Comparison of ENCODE assay signal across 2 cellular contexts in the genomic region with DNA sequence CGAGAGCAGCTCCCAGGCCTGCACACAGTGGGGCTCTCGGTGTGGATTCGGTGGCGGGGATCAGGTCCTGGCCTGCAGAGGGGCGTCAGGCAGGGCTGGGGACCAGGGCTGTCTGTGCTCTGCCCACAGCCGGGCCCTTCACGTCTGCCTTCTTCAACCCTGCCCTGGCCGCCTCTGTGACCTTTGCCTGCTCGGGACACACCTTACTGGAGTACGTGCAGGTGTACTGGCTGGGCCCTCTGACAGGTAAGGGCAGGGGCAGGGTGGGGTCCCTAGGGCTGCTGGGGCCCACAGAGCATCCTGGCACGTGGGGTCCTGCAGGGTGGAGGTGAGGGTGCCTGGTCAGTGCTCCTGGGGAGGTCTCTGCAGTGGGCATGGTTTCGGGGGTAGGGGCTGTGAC. TPM values are rescaled to one million over a fixed set of nuclear protein-coding genes. Genes with fewer than 3 reads are reported as not detected.
"Had no signal": no experiment of that assay in that cellular context is flagged by ENCODE, and none has a peak within 500 bp of the region (broad histone marks: within the 10 kb centered on the region; RNA-seq: fewer than 3 reads in every experiment).

No MANE protein-coding gene starts in this region.

RNA-seq across cellular contexts. Expression of gene AQP12A, which starts 2.6 kb away (rescaled TPM):
- total RNA-seq: G401, GM12878 had no signal

RNA-seq across cellular contexts. Expression of gene AQP12B, which starts 11.6 kb away (rescaled TPM):
- total RNA-seq: G401, GM12878 had no signal
